ENCODE assay signal across 8 cellular contexts in the genomic region with DNA sequence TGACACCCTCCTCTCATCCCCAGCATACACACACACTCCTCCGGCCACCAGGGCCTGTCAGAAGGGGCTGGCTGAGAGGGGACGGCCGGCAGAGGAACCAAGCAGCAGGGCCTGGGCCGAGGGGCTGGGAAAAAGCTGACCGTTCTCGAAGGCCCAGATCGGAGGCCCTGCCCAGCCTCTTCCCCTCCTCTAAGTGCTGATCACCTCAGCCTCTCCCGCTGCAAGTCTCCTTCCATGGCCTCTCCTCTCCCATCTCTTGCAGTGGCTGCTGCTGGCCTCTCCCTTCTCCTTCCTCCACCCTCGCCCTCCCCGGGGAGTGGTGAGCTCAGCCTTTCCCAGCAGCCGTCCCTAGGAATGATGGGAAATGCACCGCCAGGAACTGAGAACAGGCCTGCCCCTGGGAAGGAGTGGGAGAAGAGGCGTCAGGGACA. TPM values are rescaled to one million over a fixed set of nuclear protein-coding genes. Genes with fewer than 3 reads are reported as not detected.
DNase-seq lines count a peak whose midpoint lies in the region; ATAC-seq and TF ChIP-seq lines count a peak whose summit lies in the region.

No MANE protein-coding gene starts in this region.

- TF ChIP-seq CTCF in tibial nerve (IDR thresholded peaks at IDR 0.05): peak in 1 of 5 experiments; percentile 29

- H3K27ac ChIP-seq in mucosa of rectum (ENCODE audit: low read depth in 2 of 2, low read length in 2 of 2) (peak overlapping the region; percentile 79 to 91), tibial nerve (peak overlapping the region; percentile 76 to 93 (median 84))

- H3K9me3 ChIP-seq in mucosa of rectum (ENCODE audit: control insufficient read depth in 2 of 2, low read length in 2 of 2) (no peaks in the 10 kb centered on the region), tibial nerve (no peaks in the 10 kb centered on the region)

- H3K27me3 ChIP-seq in mucosa of rectum (ENCODE audit: control insufficient read depth in 2 of 2, insufficient read depth in 2 of 2, low read length in 2 of 2) (no peaks in the 10 kb centered on the region), tibial nerve (no peaks in the 10 kb centered on the region)

- H3K4me1 ChIP-seq in mucosa of rectum (ENCODE audit: control insufficient read depth in 2 of 2, insufficient read depth in 2 of 2, low read length in 2 of 2) (peaks cover 26 to 31% of the 10 kb centered on the region in 2 donors), tibial nerve (peaks cover 0 to 67% (median 35%) of the 10 kb centered on the region in 4 donors)

- DNase-seq in SHP77 (lab: John Stamatoyannopoulos, UW): peak; percentile 73 to 90
- DNase-seq in fibroblast of gingiva (ENCODE audit: low read depth): peak; percentile 47
- peak; percentile 83 to 86 for DNase-seq in tibial nerve (ENCODE audit: low spot score in 2 of 2)
- DNase-seq in activated naive CD4-positive, alpha-beta T cell treated with anti-CD3 and anti-CD28 coated beads, Interleukin-2, amount 50 U/mL, for 16 hours: no peak
- DNase-seq in NCI-H446 (lab: John Stamatoyannopoulos, UW): no peak
- DNase-seq in HUDEP-2 (lab: John Stamatoyannopoulos, UW; ENCODE audit: unreplicated experiment in 76 of 76): no peak

- H3K4me3 ChIP-seq in mucosa of rectum (ENCODE audit: low read length in 2 of 2): peak overlapping the region; percentile 41 to 54
- H3K4me3 ChIP-seq in tibial nerve: peak overlapping the region; percentile 24 to 52 (median 40)

- H3K36me3 ChIP-seq in mucosa of rectum (ENCODE audit: control insufficient read depth in 2 of 2, insufficient read depth in 2 of 2, low read length in 2 of 2) (peaks cover 3 to 11% of the 10 kb centered on the region in 2 donors), tibial nerve (no peaks in the 10 kb centered on the region)

- TF ChIP-seq POLR2A in tibial nerve (IDR thresholded peaks at IDR 0.05): peak in 1 of 2 donors; percentile 61

- peak in 1 of 2 donors; percentile 93 for TF ChIP-seq EP300 in tibial nerve (IDR thresholded peaks at IDR 0.05)

- 9 to 12% methylated on average over 13 of the region's 13 CpGs for WGBS in tibial nerve, 2 donors

- no peak for ATAC-seq in HG02798 (IDR thresholded peaks at IDR 0.05; ENCODE audit: poor library complexity, unreplicated experiment)

- H3K9ac ChIP-seq in mucosa of rectum (ENCODE audit: low read depth in 1 of 2, low read length in 2 of 2): peak overlapping the region; percentile 63 to 73

RNA-seq across cellular contexts. Expression of gene ARRB1, which starts 39.6 kb away (rescaled TPM):
- 10 to 100 TPM; 38.2 to 68.1 (median 45.8) TPM for total RNA-seq in tibial nerve

Comparison
In these comparisons a context has a peak if more than half of its experiments do, and no peak if none do; other contexts are left out.
1. DNase-seq: peak in SHP77 (2 of 2), fibroblast of gingiva (single experiment) and tibial nerve (2 of 2); none in activated naive CD4-positive, alpha-beta T cell treated with anti-CD3 and anti-CD28 coated beads, Interleukin-2, amount 50 U/mL, for 16 hours (single experiment), NCI-H446 (0 of 2) and HUDEP-2 (0 of 76).